In the genomic region with DNA sequence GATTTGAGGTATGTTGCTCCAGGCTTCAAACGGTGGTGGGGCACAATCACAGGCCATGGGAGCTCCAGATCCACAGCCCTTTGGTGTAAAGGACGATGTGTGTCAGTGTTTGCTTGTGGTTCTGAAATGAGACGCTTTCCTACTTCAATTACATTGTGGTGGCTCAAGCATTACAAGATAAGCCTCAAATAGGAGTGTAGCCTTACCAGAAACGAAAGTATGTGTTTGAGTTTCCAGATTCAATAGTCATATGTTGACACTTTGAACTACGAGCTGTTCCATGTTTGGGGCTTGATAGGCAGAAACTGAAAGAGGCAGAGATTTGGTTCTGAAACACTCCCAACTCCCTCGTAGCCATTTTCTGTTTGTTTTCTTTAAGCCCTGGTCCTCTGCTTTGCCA, we compare ENCODE assay signal across 10 cellular contexts.
DNase-seq lines count a peak whose midpoint lies in the region; ATAC-seq lines count a peak whose summit lies in the region.
"Had no signal": no experiment of that assay in that cellular context is flagged by ENCODE, and none has a peak within 500 bp of the region (broad histone marks: within the 10 kb centered on the region; RNA-seq: fewer than 3 reads in every experiment).

No MANE protein-coding gene starts in this region.

- ATAC-seq in GM18909 (IDR thresholded peaks at IDR 0.05; ENCODE audit: poor library complexity, unreplicated experiment): peak; percentile 70
- ATAC-seq in HG03095 (IDR thresholded peaks at IDR 0.05; ENCODE audit: unreplicated experiment): peak; percentile 69
- ATAC-seq in GM21825 (IDR thresholded peaks at IDR 0.05; ENCODE audit: unreplicated experiment): no peak

- H3K4me3 Mint-ChIP-seq in activated T-helper 1 cell treated with anti-CD3 and anti-CD28 coated beads, Interleukin-12 subunit alpha, Interleukin-12 subunit beta, Interleukin-2, Interleukin-4 antibody, amounts not matched to agents 30 ng/mL and 10 ng/mL and 1 ng/mL, durations not matched to agents 14 hours and 24 hours and 36 hours: peak overlapping the region; percentile 13
- H3K4me3 Mint-ChIP-seq: neural crest cell had no signal

- H3K27me3 Mint-ChIP-seq in activated T-helper 1 cell treated with anti-CD3 and anti-CD28 coated beads, Interleukin-12 subunit alpha, Interleukin-12 subunit beta, Interleukin-2, Interleukin-4 antibody, amounts not matched to agents 30 ng/mL and 10 ng/mL and 1 ng/mL, durations not matched to agents 14 hours and 24 hours and 36 hours (ENCODE audit: insufficient read depth): peaks cover 56% of the 10 kb centered on the region

- H3K9me3 Mint-ChIP-seq in activated T-helper 1 cell treated with anti-CD3 and anti-CD28 coated beads, Interleukin-12 subunit alpha, Interleukin-12 subunit beta, Interleukin-2, Interleukin-4 antibody, amounts not matched to agents 30 ng/mL and 10 ng/mL and 1 ng/mL, durations not matched to agents 14 hours and 24 hours and 36 hours: peaks cover 4% of the 10 kb centered on the region
- H3K9me3 Mint-ChIP-seq: neural crest cell had no signal

- DNase-seq in DMS79 (lab: John Stamatoyannopoulos, UW) (peak; percentile 34), NCI-H82 (lab: John Stamatoyannopoulos, UW) (no peak), NCI-H774 (lab: John Stamatoyannopoulos, UW) (no peak), GM03348 (ENCODE audit: low spot score) (no peak)
- peak; percentile 22 for DNase-seq in activated T-helper 1 cell treated with anti-CD3 and anti-CD28 coated beads, Interleukin-12 subunit alpha, Interleukin-12 subunit beta, Interleukin-2, Interleukin-4 antibody, amounts not matched to agents 30 ng/mL and 10 ng/mL and 1 ng/mL, durations not matched to agents 14 hours and 24 hours and 36 hours (ENCODE audit: low spot score)
- DNase-seq: T1000 had no signal

- H3K36me3 Mint-ChIP-seq in activated T-helper 1 cell treated with anti-CD3 and anti-CD28 coated beads, Interleukin-12 subunit alpha, Interleukin-12 subunit beta, Interleukin-2, Interleukin-4 antibody, amounts not matched to agents 30 ng/mL and 10 ng/mL and 1 ng/mL, durations not matched to agents 14 hours and 24 hours and 36 hours (ENCODE audit: low read depth): no peaks in the 10 kb centered on the region

- H3K27ac Mint-ChIP-seq in activated T-helper 1 cell treated with anti-CD3 and anti-CD28 coated beads, Interleukin-12 subunit alpha, Interleukin-12 subunit beta, Interleukin-2, Interleukin-4 antibody, amounts not matched to agents 30 ng/mL and 10 ng/mL and 1 ng/mL, durations not matched to agents 14 hours and 24 hours and 36 hours: no peak overlapping the region

- intact Hi-C loops in activated T-helper 1 cell treated with anti-CD3 and anti-CD28 coated beads, Interleukin-12 subunit alpha, Interleukin-12 subunit beta, Interleukin-2, Interleukin-4 antibody, amounts not matched to agents 30 ng/mL and 10 ng/mL and 1 ng/mL, durations not matched to agents 14 hours and 24 hours and 36 hours (cut with micrococcal nuclease): loop anchor here (1.0 to 5.0 kb wide), 8 partner anchors 20 to 793 kb away; partner anchors contain the start of gene GMDS

- peaks cover 14% of the 10 kb centered on the region for H3K4me1 Mint-ChIP-seq in activated T-helper 1 cell treated with anti-CD3 and anti-CD28 coated beads, Interleukin-12 subunit alpha, Interleukin-12 subunit beta, Interleukin-2, Interleukin-4 antibody, amounts not matched to agents 30 ng/mL and 10 ng/mL and 1 ng/mL, durations not matched to agents 14 hours and 24 hours and 36 hours (ENCODE audit: low read depth)

Comparison
In these comparisons a context has a peak if more than half of its experiments do, and no peak if none do; other contexts are left out.
1. DNase-seq: peak in DMS79 (single experiment) and activated T-helper 1 cell treated with anti-CD3 and anti-CD28 coated beads, Interleukin-12 subunit alpha, Interleukin-12 subunit beta, Interleukin-2, Interleukin-4 antibody, amounts not matched to agents 30 ng/mL and 10 ng/mL and 1 ng/mL, durations not matched to agents 14 hours and 24 hours and 36 hours (single experiment); none in NCI-H82 (single experiment), NCI-H774 (single experiment) and GM03348 (single experiment).